ENCODE assay signal across 12 cellular contexts in the genomic region with DNA sequence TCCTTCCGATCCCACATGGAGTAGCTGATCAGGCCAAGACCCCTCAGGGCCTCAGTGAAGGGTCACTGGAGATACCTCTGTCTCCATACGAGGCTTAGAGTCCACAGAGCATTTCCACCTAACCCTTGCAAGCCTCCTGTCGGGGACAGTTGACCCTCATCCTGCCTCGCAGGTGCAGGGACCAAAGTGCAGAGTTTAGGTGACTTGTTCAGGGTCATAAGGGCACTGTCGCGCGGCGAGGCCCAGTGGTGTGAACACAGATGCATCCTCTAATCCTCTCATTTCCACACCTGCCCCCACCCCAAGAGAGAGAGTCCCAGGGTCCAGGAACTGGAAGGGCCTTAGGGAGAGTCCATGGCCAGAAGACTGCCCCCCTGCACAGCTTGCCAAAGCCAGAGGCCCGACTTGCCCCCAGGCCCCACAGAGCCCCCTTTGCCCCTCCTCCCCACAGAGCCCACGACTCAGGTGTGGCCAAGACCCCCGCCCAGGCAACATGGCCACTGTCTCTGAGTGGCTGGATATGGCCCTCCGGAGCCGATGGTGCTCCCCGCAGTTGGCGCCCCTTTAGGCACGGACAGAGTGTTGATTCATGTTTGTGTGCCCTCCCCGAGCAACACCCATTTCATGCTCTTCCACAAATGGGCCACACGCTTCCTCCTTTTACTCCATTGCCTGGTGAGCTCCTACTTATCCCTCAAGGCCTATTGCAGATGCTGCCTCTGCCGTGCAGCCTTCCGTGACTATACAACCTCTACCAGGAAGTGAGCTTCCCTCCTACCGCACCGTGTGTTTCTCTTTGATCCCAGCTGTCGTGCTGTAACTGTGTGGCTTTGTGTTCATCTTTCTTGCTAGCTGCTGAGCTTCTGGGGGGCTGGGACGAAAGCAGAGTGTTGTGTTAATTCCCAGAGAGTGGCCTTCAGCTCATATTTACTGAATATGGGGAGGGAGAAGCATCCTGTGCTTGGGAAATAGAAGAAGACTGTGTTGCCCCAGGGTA. TPM values are rescaled to one million over a fixed set of nuclear protein-coding genes. Genes with fewer than 3 reads are reported as not detected.
A peak's percentile ranks its signal among the peaks of the same experiment; 100 is the strongest.
DNase-seq lines count a peak whose midpoint lies in the region; ATAC-seq and TF ChIP-seq lines count a peak whose summit lies in the region.
"Had no signal": no experiment of that assay in that cellular context is flagged by ENCODE, and none has a peak within 500 bp of the region (broad histone marks: within the 10 kb centered on the region; RNA-seq: fewer than 3 reads in every experiment).

No MANE protein-coding gene starts in this region.

- H3K27ac Mint-ChIP-seq in activated T-cell treated with anti-CD3 and anti-CD28 coated beads, Interleukin-2, amount 50 U/mL, for 24 hours: peak overlapping the region; percentile 88
- H3K27ac Mint-ChIP-seq in central memory CD8-positive, alpha-beta T cell (ENCODE audit: low read depth): peak overlapping the region; percentile 19
- peak overlapping the region; percentile 79 to 92 for H3K27ac Mint-ChIP-seq in stimulated activated naive CD8-positive, alpha-beta T cell treated with anti-CD3 and anti-CD28 coated beads, Interleukin-15, amount 100 ng/mL, for 72 hours

- peak overlapping the region; percentile 85 for H3K4me3 Mint-ChIP-seq in activated T-cell treated with anti-CD3 and anti-CD28 coated beads, Interleukin-2, amount 50 U/mL, for 24 hours
- H3K4me3 Mint-ChIP-seq in central memory CD8-positive, alpha-beta T cell: peak overlapping the region; percentile 77
- H3K4me3 Mint-ChIP-seq in stimulated activated naive CD8-positive, alpha-beta T cell treated with anti-CD3 and anti-CD28 coated beads, Interleukin-15, amount 100 ng/mL, for 72 hours: peak overlapping the region; percentile 67 to 83

- H3K9me3 Mint-ChIP-seq in activated T-cell treated with anti-CD3 and anti-CD28 coated beads, Interleukin-2, amount 50 U/mL, for 24 hours: no peaks in the 10 kb centered on the region
- H3K9me3 Mint-ChIP-seq in central memory CD8-positive, alpha-beta T cell: no peaks in the 10 kb centered on the region
- no peaks in the 10 kb centered on the region for H3K9me3 Mint-ChIP-seq in stimulated activated naive CD8-positive, alpha-beta T cell treated with anti-CD3 and anti-CD28 coated beads, Interleukin-15, amount 100 ng/mL, for 72 hours

- peak; percentile 47 for DNase-seq in activated T-cell treated with anti-CD3 and anti-CD28 coated beads, Interleukin-2, amount 50 U/mL, for 24 hours
- DNase-seq in activated T-cell treated with anti-CD3 and anti-CD28 coated beads for 4 hours (no peak), NB4 (ENCODE audit: low read depth) (peak; percentile 87), OCI-M1 (lab: John Stamatoyannopoulos, UW) (no peak)
- no peak for DNase-seq in central memory CD8-positive, alpha-beta T cell (ENCODE audit: low spot score in 2 of 2)
- peak in 1 of 2 donors; percentile 39 for DNase-seq in stimulated activated naive CD8-positive, alpha-beta T cell treated with anti-CD3 and anti-CD28 coated beads, Interleukin-15, amount 100 ng/mL, for 72 hours
- DNase-seq in activated effector memory CD4-positive, alpha-beta T cell treated with Interleukin-2 at 50 U/mL for 16 hours: no peak
- DNase-seq: activated gamma-delta T cell; NCI-H524; stimulated activated CD4-positive, alpha-beta T cell treated with anti-CD3 and anti-CD28 coated beads, Interleukin-1b, Interleukin-23, amount 100 ng/mL, for 48 hours; transverse colon had no signal

- TF ChIP-seq CTCF in NB4 (IDR thresholded peaks at IDR 0.05; ENCODE audit: low read depth, low read length): no peak

- H3K36me3 Mint-ChIP-seq in activated T-cell treated with anti-CD3 and anti-CD28 coated beads, Interleukin-2, amount 50 U/mL, for 24 hours (ENCODE audit: low read depth): peaks cover 55% of the 10 kb centered on the region
- H3K36me3 Mint-ChIP-seq in central memory CD8-positive, alpha-beta T cell (ENCODE audit: insufficient read depth): peaks cover 1% of the 10 kb centered on the region

- H3K4me3 ChIP-seq in NB4 (ENCODE audit: low read depth, low read length): peak overlapping the region; percentile 93

- H3K27me3 Mint-ChIP-seq in activated T-cell treated with anti-CD3 and anti-CD28 coated beads, Interleukin-2, amount 50 U/mL, for 24 hours: peaks cover 8% of the 10 kb centered on the region
- H3K27me3 Mint-ChIP-seq in central memory CD8-positive, alpha-beta T cell: no peaks in the 10 kb centered on the region
- peaks cover 17% of the 10 kb centered on the region for H3K27me3 Mint-ChIP-seq in stimulated activated naive CD8-positive, alpha-beta T cell treated with anti-CD3 and anti-CD28 coated beads, Interleukin-15, amount 100 ng/mL, for 72 hours

- no peak for ATAC-seq in central memory CD8-positive, alpha-beta T cell (replicated peaks; ENCODE audit: extremely low read depth, poor library complexity, severe bottlenecking)
- peak; percentile 41 for ATAC-seq in stimulated activated naive CD8-positive, alpha-beta T cell treated with anti-CD3 and anti-CD28 coated beads, Interleukin-15, amount 100 ng/mL, for 72 hours
- ATAC-seq in esophagus mucosa: no peak

- H3K4me1 Mint-ChIP-seq in activated T-cell treated with anti-CD3 and anti-CD28 coated beads, Interleukin-2, amount 50 U/mL, for 24 hours (ENCODE audit: low read depth): peaks cover 61% of the 10 kb centered on the region
- peaks cover 44% of the 10 kb centered on the region for H3K4me1 Mint-ChIP-seq in central memory CD8-positive, alpha-beta T cell
- peaks cover 64% of the 10 kb centered on the region for H3K4me1 Mint-ChIP-seq in stimulated activated naive CD8-positive, alpha-beta T cell treated with anti-CD3 and anti-CD28 coated beads, Interleukin-15, amount 100 ng/mL, for 72 hours

- no peak for TF ChIP-seq POLR2A in NB4 (IDR thresholded peaks at IDR 0.05; ENCODE audit: extremely low read depth, insufficient read length)

RNA-seq across cellular contexts. Expression of a gene that starts 1.7 kb away (rescaled TPM):
- 1.2 TPM for total RNA-seq in esophagus mucosa

RNA-seq across cellular contexts. Expression of a gene that starts 15.9 kb away (rescaled TPM):
- 7.1 TPM for total RNA-seq in esophagus mucosa

RNA-seq across cellular contexts. Expression of a gene that starts 55.2 kb away (rescaled TPM):
- 104 TPM for total RNA-seq in esophagus mucosa

Comparison
In these comparisons a context has a peak if more than half of its experiments do, and no peak if none do; other contexts are left out.
1. DNase-seq: peak in activated T-cell treated with anti-CD3 and anti-CD28 coated beads, Interleukin-2, amount 50 U/mL, for 24 hours (single experiment) and NB4 (single experiment); none in activated T-cell treated with anti-CD3 and anti-CD28 coated beads for 4 hours (single experiment), central memory CD8-positive, alpha-beta T cell (0 of 2), activated effector memory CD4-positive, alpha-beta T cell treated with Interleukin-2 at 50 U/mL for 16 hours (single experiment) and OCI-M1 (single experiment).
2. H3K27ac Mint-ChIP-seq: peak in every context shown above with its lines; median percentile 88 in activated T-cell treated with anti-CD3 and anti-CD28 coated beads, Interleukin-2, amount 50 U/mL, for 24 hours; 86 in stimulated activated naive CD8-positive, alpha-beta T cell treated with anti-CD3 and anti-CD28 coated beads, Interleukin-15, amount 100 ng/mL, for 72 hours; 19 in central memory CD8-positive, alpha-beta T cell.
3. Peak in every context shown above with its lines, with median percentiles within 50 percentile points of each other: H3K4me3 Mint-ChIP-seq.